Comparison of ENCODE assay signal across 1 cellular context in the genomic region with DNA sequence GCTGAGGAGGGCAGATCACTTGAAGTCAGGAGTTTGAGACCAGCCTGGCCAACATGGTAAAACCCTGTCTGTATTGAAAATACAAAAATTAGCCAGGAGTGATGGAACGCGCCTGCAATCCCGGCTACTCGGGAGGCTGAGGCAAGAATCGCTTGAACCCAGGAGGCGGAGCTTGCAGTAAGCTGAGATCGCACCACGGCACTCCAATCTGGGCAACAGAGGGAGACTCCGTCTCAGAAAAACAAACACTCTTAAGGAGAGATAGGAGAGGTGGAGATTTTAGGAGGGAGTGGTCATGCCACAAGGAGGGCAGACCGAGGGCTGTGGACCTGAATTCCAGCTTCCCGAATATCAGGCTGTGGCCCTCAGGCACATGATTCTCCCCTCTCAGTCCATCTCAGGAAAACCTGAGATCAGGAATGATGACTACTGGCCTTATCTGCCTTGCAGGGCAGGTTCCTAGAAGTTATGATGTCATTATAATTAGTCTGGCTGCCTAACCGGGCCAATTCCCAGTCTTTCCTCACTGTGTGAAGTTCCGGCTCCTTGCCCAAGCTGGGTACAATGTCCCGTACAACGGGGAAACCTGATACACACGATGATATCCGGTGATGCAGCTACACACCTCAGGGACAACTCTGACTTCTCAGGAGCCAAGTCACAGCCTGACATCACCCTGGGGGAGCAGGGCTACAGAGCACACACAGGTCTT.
TF ChIP-seq lines count a peak whose summit lies in the region.

No MANE protein-coding gene starts in this region.

TF ChIP-seq in K562, 482 proteins besides CTCF, POLR2A, EP300 and RAD21:
- no peak for TF ChIP-seq DIDO1 (tag; IDR thresholded peaks at IDR 0.05; ENCODE audit: low read depth)
- no peak for TF ChIP-seq MTA3 (IDR thresholded peaks at IDR 0.05; ENCODE audit: borderline replicate concordance)
- no peak for TF ChIP-seq ZFPM2 (CRISPR knock-in tag; IDR thresholded peaks at IDR 0.05)
- TF ChIP-seq CAMTA2 (CRISPR knock-in tag; conservative IDR thresholded peaks at IDR 0.05): no peak
- TF ChIP-seq GABPA (tag; conservative IDR thresholded peaks at IDR 0.05; ENCODE audit: low read depth): no peak
- no peak for TF ChIP-seq CEBPB (tag; IDR thresholded peaks at IDR 0.05)
- TF ChIP-seq SLC30A9 (CRISPR knock-in tag; IDR thresholded peaks at IDR 0.05): no peak
- TF ChIP-seq, protein P1, sequence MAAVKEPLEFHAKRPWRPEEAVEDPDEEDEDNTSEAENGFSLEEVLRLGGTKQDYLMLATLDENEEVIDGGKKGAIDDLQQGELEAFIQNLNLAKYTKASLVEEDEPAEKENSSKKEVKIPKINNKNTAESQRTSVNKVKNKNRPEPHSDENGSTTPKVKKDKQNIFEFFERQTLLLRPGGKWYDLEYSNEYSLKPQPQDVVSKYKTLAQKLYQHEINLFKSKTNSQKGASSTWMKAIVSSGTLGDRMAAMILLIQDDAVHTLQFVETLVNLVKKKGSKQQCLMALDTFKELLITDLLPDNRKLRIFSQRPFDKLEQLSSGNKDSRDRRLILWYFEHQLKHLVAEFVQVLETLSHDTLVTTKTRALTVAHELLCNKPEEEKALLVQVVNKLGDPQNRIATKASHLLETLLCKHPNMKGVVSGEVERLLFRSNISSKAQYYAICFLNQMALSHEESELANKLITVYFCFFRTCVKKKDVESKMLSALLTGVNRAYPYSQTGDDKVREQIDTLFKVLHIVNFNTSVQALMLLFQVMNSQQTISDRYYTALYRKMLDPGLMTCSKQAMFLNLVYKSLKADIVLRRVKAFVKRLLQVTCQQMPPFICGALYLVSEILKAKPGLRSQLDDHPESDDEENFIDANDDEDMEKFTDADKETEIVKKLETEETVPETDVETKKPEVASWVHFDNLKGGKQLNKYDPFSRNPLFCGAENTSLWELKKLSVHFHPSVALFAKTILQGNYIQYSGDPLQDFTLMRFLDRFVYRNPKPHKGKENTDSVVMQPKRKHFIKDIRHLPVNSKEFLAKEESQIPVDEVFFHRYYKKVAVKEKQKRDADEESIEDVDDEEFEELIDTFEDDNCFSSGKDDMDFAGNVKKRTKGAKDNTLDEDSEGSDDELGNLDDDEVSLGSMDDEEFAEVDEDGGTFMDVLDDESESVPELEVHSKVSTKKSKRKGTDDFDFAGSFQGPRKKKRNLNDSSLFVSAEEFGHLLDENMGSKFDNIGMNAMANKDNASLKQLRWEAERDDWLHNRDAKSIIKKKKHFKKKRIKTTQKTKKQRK (IDR thresholded peaks at IDR 0.05; ENCODE audit: borderline replicate concordance, low read depth, low read length): no peak
- no peak for TF ChIP-seq CBX1 (IDR thresholded peaks at IDR 0.05; ENCODE audit: low read depth)
- TF ChIP-seq, protein P2, sequence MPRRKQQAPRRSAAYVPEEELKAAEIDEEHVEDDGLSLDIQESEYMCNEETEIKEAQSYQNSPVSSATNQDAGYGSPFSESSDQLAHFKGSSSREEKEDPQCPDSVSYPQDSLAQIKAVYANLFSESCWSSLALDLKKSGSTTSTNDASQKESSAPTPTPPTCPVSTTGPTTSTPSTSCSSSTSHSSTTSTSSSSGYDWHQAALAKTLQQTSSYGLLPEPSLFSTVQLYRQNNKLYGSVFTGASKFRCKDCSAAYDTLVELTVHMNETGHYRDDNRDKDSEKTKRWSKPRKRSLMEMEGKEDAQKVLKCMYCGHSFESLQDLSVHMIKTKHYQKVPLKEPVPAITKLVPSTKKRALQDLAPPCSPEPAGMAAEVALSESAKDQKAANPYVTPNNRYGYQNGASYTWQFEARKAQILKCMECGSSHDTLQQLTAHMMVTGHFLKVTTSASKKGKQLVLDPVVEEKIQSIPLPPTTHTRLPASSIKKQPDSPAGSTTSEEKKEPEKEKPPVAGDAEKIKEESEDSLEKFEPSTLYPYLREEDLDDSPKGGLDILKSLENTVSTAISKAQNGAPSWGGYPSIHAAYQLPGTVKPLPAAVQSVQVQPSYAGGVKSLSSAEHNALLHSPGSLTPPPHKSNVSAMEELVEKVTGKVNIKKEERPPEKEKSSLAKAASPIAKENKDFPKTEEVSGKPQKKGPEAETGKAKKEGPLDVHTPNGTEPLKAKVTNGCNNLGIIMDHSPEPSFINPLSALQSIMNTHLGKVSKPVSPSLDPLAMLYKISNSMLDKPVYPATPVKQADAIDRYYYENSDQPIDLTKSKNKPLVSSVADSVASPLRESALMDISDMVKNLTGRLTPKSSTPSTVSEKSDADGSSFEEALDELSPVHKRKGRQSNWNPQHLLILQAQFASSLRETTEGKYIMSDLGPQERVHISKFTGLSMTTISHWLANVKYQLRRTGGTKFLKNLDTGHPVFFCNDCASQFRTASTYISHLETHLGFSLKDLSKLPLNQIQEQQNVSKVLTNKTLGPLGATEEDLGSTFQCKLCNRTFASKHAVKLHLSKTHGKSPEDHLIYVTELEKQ (CRISPR knock-in tag; IDR thresholded peaks at IDR 0.05): no peak
- TF ChIP-seq MTF1 (CRISPR knock-in tag; IDR thresholded peaks at IDR 0.05; ENCODE audit: borderline replicate concordance): no peak
- TF ChIP-seq, protein P3, sequence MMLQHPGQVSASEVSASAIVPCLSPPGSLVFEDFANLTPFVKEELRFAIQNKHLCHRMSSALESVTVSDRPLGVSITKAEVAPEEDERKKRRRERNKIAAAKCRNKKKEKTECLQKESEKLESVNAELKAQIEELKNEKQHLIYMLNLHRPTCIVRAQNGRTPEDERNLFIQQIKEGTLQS (IDR thresholded peaks at IDR 0.05): peak; percentile 61
- TF ChIP-seq, protein P3 (CRISPR knock-in tag; conservative IDR thresholded peaks at IDR 0.05): no peak
- TF ChIP-seq ATF7 (IDR thresholded peaks at IDR 0.05): peak; percentile 76
- TF ChIP-seq TAF1 (IDR thresholded peaks at IDR 0.05; ENCODE audit: control insufficient read depth, extremely low read depth, insufficient read depth, low read length, severe bottlenecking): no peak
- no peak for TF ChIP-seq ZNF12 (CRISPR knock-in tag; IDR thresholded peaks at IDR 0.05)
- TF ChIP-seq, protein P4, sequence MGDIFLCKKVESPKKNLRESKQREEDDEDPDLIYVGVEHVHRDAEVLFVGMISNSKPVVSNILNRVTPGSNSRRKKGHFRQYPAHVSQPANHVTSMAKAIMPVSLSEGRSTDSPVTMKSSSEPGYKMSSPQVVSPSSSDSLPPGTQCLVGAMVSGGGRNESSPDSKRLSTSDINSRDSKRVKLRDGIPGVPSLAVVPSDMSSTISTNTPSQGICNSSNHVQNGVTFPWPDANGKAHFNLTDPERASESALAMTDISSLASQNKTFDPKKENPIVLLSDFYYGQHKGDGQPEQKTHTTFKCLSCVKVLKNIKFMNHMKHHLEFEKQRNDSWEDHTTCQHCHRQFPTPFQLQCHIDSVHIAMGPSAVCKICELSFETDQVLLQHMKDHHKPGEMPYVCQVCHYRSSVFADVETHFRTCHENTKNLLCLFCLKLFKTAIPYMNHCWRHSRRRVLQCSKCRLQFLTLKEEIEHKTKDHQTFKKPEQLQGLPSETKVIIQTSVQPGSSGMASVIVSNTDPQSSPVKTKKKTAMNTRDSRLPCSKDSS (IDR thresholded peaks at IDR 0.05; ENCODE audit: low read depth, partially characterized antibody): no peak
- TF ChIP-seq, protein P5, sequence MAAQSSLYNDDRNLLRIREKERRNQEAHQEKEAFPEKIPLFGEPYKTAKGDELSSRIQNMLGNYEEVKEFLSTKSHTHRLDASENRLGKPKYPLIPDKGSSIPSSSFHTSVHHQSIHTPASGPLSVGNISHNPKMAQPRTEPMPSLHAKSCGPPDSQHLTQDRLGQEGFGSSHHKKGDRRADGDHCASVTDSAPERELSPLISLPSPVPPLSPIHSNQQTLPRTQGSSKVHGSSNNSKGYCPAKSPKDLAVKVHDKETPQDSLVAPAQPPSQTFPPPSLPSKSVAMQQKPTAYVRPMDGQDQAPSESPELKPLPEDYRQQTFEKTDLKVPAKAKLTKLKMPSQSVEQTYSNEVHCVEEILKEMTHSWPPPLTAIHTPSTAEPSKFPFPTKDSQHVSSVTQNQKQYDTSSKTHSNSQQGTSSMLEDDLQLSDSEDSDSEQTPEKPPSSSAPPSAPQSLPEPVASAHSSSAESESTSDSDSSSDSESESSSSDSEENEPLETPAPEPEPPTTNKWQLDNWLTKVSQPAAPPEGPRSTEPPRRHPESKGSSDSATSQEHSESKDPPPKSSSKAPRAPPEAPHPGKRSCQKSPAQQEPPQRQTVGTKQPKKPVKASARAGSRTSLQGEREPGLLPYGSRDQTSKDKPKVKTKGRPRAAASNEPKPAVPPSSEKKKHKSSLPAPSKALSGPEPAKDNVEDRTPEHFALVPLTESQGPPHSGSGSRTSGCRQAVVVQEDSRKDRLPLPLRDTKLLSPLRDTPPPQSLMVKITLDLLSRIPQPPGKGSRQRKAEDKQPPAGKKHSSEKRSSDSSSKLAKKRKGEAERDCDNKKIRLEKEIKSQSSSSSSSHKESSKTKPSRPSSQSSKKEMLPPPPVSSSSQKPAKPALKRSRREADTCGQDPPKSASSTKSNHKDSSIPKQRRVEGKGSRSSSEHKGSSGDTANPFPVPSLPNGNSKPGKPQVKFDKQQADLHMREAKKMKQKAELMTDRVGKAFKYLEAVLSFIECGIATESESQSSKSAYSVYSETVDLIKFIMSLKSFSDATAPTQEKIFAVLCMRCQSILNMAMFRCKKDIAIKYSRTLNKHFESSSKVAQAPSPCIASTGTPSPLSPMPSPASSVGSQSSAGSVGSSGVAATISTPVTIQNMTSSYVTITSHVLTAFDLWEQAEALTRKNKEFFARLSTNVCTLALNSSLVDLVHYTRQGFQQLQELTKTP (IDR thresholded peaks at IDR 0.05; ENCODE audit: low read depth in 1 of 2, partially characterized antibody in 2 of 2): no peak
- TF ChIP-seq PHTF2 (CRISPR knock-in tag; IDR thresholded peaks at IDR 0.05): no peak
- TF ChIP-seq ZFP30 (CRISPR knock-in tag; IDR thresholded peaks at IDR 0.05; ENCODE audit: borderline replicate concordance): no peak
- TF ChIP-seq RNF2 (IDR thresholded peaks at IDR 0.05): no peak
- TF ChIP-seq, protein P6, sequence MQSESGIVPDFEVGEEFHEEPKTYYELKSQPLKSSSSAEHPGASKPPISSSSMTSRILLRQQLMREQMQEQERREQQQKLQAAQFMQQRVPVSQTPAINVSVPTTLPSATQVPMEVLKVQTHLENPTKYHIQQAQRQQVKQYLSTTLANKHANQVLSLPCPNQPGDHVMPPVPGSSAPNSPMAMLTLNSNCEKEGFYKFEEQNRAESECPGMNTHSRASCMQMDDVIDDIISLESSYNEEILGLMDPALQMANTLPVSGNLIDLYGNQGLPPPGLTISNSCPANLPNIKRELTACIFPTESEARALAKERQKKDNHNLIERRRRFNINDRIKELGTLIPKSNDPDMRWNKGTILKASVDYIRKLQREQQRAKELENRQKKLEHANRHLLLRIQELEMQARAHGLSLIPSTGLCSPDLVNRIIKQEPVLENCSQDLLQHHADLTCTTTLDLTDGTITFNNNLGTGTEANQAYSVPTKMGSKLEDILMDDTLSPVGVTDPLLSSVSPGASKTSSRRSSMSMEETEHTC (IDR thresholded peaks at IDR 0.05): no peak
- no peak for TF ChIP-seq TCFL5 (CRISPR knock-in tag; conservative IDR thresholded peaks at IDR 0.05)
- TF ChIP-seq, protein P7, sequence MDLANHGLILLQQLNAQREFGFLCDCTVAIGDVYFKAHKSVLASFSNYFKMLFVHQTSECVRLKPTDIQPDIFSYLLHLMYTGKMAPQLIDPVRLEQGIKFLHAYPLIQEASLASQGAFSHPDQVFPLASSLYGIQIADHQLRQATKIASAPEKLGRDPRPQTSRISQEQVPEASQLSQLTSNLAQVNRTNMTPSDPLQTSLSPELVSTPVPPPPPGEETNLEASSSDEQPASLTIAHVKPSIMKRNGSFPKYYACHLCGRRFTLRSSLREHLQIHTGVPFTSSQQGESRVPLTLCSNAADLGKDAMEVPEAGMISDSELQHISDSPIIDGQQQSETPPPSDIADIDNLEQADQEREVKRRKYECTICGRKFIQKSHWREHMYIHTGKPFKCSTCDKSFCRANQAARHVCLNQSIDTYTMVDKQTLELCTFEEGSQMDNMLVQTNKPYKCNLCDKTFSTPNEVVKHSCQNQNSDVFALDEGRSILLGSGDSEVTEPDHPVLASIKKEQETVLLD (IDR thresholded peaks at IDR 0.05): no peak
- TF ChIP-seq ZNF354B (CRISPR knock-in tag; IDR thresholded peaks at IDR 0.05): no peak
- TF ChIP-seq, protein P8, sequence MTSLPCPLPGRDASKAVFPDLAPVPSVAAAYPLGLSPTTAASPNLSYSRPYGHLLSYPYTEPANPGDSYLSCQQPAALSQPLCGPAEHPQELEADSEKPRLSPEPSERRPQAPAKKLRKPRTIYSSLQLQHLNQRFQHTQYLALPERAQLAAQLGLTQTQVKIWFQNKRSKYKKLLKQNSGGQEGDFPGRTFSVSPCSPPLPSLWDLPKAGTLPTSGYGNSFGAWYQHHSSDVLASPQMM (CRISPR knock-in tag; IDR thresholded peaks at IDR 0.05): no peak
- TF ChIP-seq ARID1B (IDR thresholded peaks at IDR 0.05): 0 out of 2 replicates have a peak, but pooled peaks have one; percentile 19
